ENCODE assay signal across 18 cellular contexts in the genomic region with DNA sequence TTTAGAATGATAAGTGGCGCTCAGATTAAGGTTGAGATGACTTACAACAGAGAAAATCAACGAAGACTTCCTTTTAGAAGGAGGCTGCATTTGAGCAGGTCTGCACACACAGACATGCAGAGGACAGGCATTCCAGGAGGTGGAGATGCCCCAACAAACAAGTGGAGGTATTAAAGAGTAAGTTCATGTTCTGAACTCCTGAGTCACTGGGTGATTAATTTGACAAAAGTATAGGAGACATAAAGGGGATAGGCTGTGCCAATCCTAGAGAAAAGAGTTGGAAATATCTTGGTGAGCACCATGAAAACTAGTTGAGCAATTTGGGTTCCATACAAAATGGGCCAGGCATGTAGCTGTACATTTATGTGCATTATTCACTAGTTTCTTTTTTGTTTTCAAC.
"Had no signal": no experiment of that assay in that cellular context is flagged by ENCODE, and none has a peak within 500 bp of the region (broad histone marks: within the 10 kb centered on the region; RNA-seq: fewer than 3 reads in every experiment).

No MANE protein-coding gene starts in this region.

- H3K27me3 Mint-ChIP-seq: brain had no signal

- H3K36me3 Mint-ChIP-seq: brain; memory B cell; natural killer cell treated with Interleukin-12 subunit alpha and Interleukin-12 subunit beta and Interleukin-15 and Interleukin-18, amount 100 ng/mL, for 72 hours had no signal

- H3K27me3 ChIP-seq: heart right ventricle, left lung, spleen had no signal

- DNase-seq: activated CD4-positive, alpha-beta T cell treated with anti-CD3 and anti-CD28 coated beads, Interleukin-2, amount 10 ng/mL, durations not matched to agents 7 days and 5 days; activated CD8-positive, alpha-beta memory T cell treated with anti-CD3 and anti-CD28 coated beads, Interleukin-2, amount 50 U/mL, for 4 hours; activated naive CD4-positive, alpha-beta T cell treated with Interleukin-2 at 50 U/mL for 16 hours; amygdala; cerebellar nuclear complex; dermis blood vessel endothelial cell; foreskin melanocyte; heart right ventricle; left lung; spleen; stimulated activated CD4-positive, alpha-beta T cell treated with anti-CD3 and anti-CD28 coated beads, Interleukin-1b, Interleukin-23, amount 100 ng/mL, for 48 hours; stimulated activated naive CD4-positive, alpha-beta T cell; T-helper 1 cell had no signal

- FAIRE-seq: islet of Langerhans had no signal

- H3K4me3 Mint-ChIP-seq: activated CD4-positive, alpha-beta T cell treated with anti-CD3 and anti-CD28 coated beads, Interleukin-2, amount 10 ng/mL, durations not matched to agents 7 days and 5 days; brain; memory B cell had no signal

- H3K36me3 ChIP-seq: heart right ventricle, left lung, spleen had no signal

- H3K4me3 ChIP-seq: heart right ventricle, left lung had no signal

- H3K9me3 Mint-ChIP-seq: brain; memory B cell; natural killer cell treated with Interleukin-12 subunit alpha and Interleukin-12 subunit beta and Interleukin-15 and Interleukin-18, amount 100 ng/mL, for 72 hours had no signal

- H3K9me3 ChIP-seq: heart right ventricle, left lung, spleen had no signal

- ATAC-seq: heart right ventricle; left lung; natural killer cell treated with Interleukin-12 subunit alpha and Interleukin-12 subunit beta and Interleukin-15 and Interleukin-18, amount 100 ng/mL, for 72 hours; sciatic nerve had no signal

- H3K27ac Mint-ChIP-seq: brain, memory B cell had no signal
